Comparison of ENCODE assay signal across 27 cellular contexts in genomic region chr3:70614111-70614510, GRCh38.
"Had no signal": no experiment of that assay in that cellular context is flagged by ENCODE, and none has a peak within 500 bp of the region (broad histone marks: within the 10 kb centered on the region; RNA-seq: fewer than 3 reads in every experiment).

No MANE protein-coding gene starts in this region.

- H3K4me3 Mint-ChIP-seq: activated B cell treated with CpG ODN at 0.5 μM for 24 hours; activated naive CD4-positive, alpha-beta T cell treated with anti-CD3 and anti-CD28 coated beads for 36 hours; activated T-cell treated with anti-CD3 and anti-CD28 coated beads, Interleukin-2, amount 50 U/mL, for 4 hours; immature natural killer cell; naive thymus-derived CD4-positive, alpha-beta T cell; neural progenitor cell had no signal

- FAIRE-seq: bronchial epithelial cell, endometrium had no signal

- DNase-seq: activated B cell treated with CpG ODN at 0.5 μM for 24 hours; activated CD4-positive, alpha-beta T cell treated with anti-CD3 and anti-CD28 coated beads for 4 hours; activated CD4-positive, alpha-beta T cell treated with anti-CD3 and anti-CD28 coated beads, Interleukin-2, amount 50 U/mL, for 48 hours; activated CD8-positive, alpha-beta memory T cell treated with anti-CD3 and anti-CD28 coated beads, Interleukin-2, amount 50 U/mL, for 48 hours; activated naive CD4-positive, alpha-beta T cell treated with anti-CD3 and anti-CD28 coated beads for 36 hours; activated T-cell treated with anti-CD3 and anti-CD28 coated beads, Interleukin-2, amount 50 U/mL, for 4 hours; amygdala; cerebellar nuclear complex; cortex of kidney; erythroblast; foreskin fibroblast; immature natural killer cell; naive thymus-derived CD4-positive, alpha-beta T cell; retina; spleen; stimulated activated CD4-positive, alpha-beta T cell treated with anti-CD3 and anti-CD28 coated beads, Interleukin-4, amount 100 ng/mL, for 1 hour; stimulated activated naive CD4-positive, alpha-beta T cell; T1000; testis; trophoblast cell; uterus had no signal

- H3K4me2 ChIP-seq: neural progenitor cell had no signal

- H3K27me3 ChIP-seq: neural progenitor cell, spleen, testis, uterus had no signal

- H3K36me3 Mint-ChIP-seq: immature natural killer cell; naive thymus-derived CD4-positive, alpha-beta T cell; neural progenitor cell had no signal

- H3K27ac ChIP-seq: neural progenitor cell, spleen, testis, uterus had no signal

- H3K9me3 Mint-ChIP-seq: activated B cell treated with CpG ODN at 0.5 μM for 24 hours; activated naive CD4-positive, alpha-beta T cell treated with anti-CD3 and anti-CD28 coated beads for 36 hours; activated T-cell treated with anti-CD3 and anti-CD28 coated beads, Interleukin-2, amount 50 U/mL, for 4 hours; activated T-helper 2 cell treated with anti-CD3 and anti-CD28 coated beads, Interferon-gamma antibody, Interleukin-2, Interleukin-4, amounts not matched to agents 10 μg/mL and 5 μg/mL and 100 μg/mL, durations not matched to agents 14 hours and 24 hours and 36 hours had no signal

- H3K27ac Mint-ChIP-seq: activated B cell treated with CpG ODN at 0.5 μM for 24 hours; activated naive CD4-positive, alpha-beta T cell treated with anti-CD3 and anti-CD28 coated beads for 36 hours; activated T-helper 2 cell treated with anti-CD3 and anti-CD28 coated beads, Interferon-gamma antibody, Interleukin-2, Interleukin-4, amounts not matched to agents 10 μg/mL and 5 μg/mL and 100 μg/mL, durations not matched to agents 14 hours and 24 hours and 36 hours; immature natural killer cell; naive thymus-derived CD4-positive, alpha-beta T cell; neural progenitor cell had no signal

- H3K4me1 Mint-ChIP-seq: activated B cell treated with CpG ODN at 0.5 μM for 24 hours; immature natural killer cell; naive thymus-derived CD4-positive, alpha-beta T cell; neural progenitor cell had no signal

- ATAC-seq: activated T-cell treated with anti-CD3 and anti-CD28 coated beads, Interleukin-2, amount 50 U/mL, for 4 hours; left lobe of liver; naive thymus-derived CD4-positive, alpha-beta T cell had no signal

- H3K36me3 ChIP-seq: spleen, uterus had no signal

- H3K9ac ChIP-seq: neural progenitor cell had no signal

- H3K4me3 ChIP-seq: lung, neural progenitor cell, spleen, testis, uterus had no signal

- H3K9me3 ChIP-seq: spleen, testis, uterus had no signal

- H3K4me1 ChIP-seq: spleen, testis, uterus had no signal
